In the genomic region with DNA sequence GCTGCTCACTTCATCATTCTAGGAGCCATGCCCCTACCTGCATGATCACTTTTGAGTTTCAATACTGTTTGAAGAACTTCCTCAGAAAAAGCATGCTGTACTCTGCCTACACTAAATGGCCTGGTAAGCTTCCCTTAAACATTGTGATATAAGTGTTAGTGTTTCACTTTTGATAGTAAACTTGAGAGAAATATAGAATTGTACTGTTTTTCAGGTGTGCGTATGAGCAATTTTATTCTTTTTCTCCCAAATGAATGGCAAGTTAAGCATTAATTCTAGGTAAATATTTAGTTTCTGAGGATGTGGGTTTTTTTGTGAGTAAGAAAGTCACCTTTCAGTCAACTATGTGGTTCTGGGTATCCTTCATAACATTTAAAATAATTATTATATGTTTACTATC, we compare ENCODE assay signal across 17 cellular contexts.
DNase-seq lines count a peak whose midpoint lies in the region; ATAC-seq and TF ChIP-seq lines count a peak whose summit lies in the region.
"Had no signal": no experiment of that assay in that cellular context is flagged by ENCODE, and none has a peak within 500 bp of the region (broad histone marks: within the 10 kb centered on the region; RNA-seq: fewer than 3 reads in every experiment).

No MANE protein-coding gene starts in this region.

- peaks cover 96% of the 10 kb centered on the region for H3K36me3 Mint-ChIP-seq in CD4-positive, alpha-beta T cell (ENCODE audit: low read depth)
- H3K36me3 Mint-ChIP-seq in WTC11 = no peaks in the 10 kb centered on the region

- H3K4me1 Mint-ChIP-seq in CD4-positive, alpha-beta T cell (ENCODE audit: low read depth) = peaks cover 22% of the 10 kb centered on the region
- H3K4me1 Mint-ChIP-seq in WTC11 = peaks cover 6% of the 10 kb centered on the region

- no peak for ATAC-seq in CD4-positive, alpha-beta T cell (ENCODE audit: poor library complexity)
- ATAC-seq in GM18511 (IDR thresholded peaks at IDR 0.05; ENCODE audit: unreplicated experiment) (peak; percentile 62), GM21528 (IDR thresholded peaks at IDR 0.05; ENCODE audit: low FRiP score, unreplicated experiment) (peak; percentile 55), HG03354 (IDR thresholded peaks at IDR 0.05; ENCODE audit: poor library complexity, severe bottlenecking, unreplicated experiment) (peak; percentile 78), WTC11 (no peak), GM21723 (IDR thresholded peaks at IDR 0.05; ENCODE audit: unreplicated experiment) (no peak), foreskin keratinocyte (no peak)
- ATAC-seq: CD8-positive, alpha-beta T cell; GM23338 had no signal

- H3K27ac Mint-ChIP-seq in CD4-positive, alpha-beta T cell = peak overlapping the region; percentile 33
- no peak overlapping the region for H3K27ac Mint-ChIP-seq in WTC11
- H3K27ac Mint-ChIP-seq: CD8-positive, alpha-beta T cell; GM23338 had no signal

- no peaks in the 10 kb centered on the region for H3K9me3 ChIP-seq in CD4-positive, alpha-beta T cell (ENCODE audit: control insufficient read depth, low read length)

- TF ChIP-seq CTCF in CD4-positive, alpha-beta T cell (IDR thresholded peaks at IDR 0.05) = no peak
- TF ChIP-seq CTCF in WTC11 (IDR thresholded peaks at IDR 0.05) (no peak), foreskin keratinocyte (conservative IDR thresholded peaks at IDR 0.05) (no peak)

- no peak overlapping the region for H3K27ac ChIP-seq in CD4-positive, alpha-beta T cell (ENCODE audit: low read depth, low read length)
- H3K27ac ChIP-seq in foreskin keratinocyte = no peak overlapping the region

- H3K4me1 ChIP-seq in foreskin keratinocyte = peaks cover 6% of the 10 kb centered on the region

- CTCF ChIA-PET in CD4-positive, alpha-beta T cell (lab: Charles Lee) = interaction anchor here (0.9 kb wide), 1 partner anchor 11 kb away, joined by 3 read pairs; no protein-coding TSS in a partner anchor
- CTCF ChIA-PET in WTC11 (lab: Charles Lee) = no interaction called here

- H3K27me3 Mint-ChIP-seq in CD4-positive, alpha-beta T cell = no peaks in the 10 kb centered on the region
- H3K27me3 Mint-ChIP-seq in WTC11 (ENCODE audit: low read depth) = no peaks in the 10 kb centered on the region

- no peaks in the 10 kb centered on the region for H3K27me3 ChIP-seq in CD4-positive, alpha-beta T cell (ENCODE audit: control insufficient read depth, insufficient read depth, low read length)
- H3K27me3 ChIP-seq in foreskin keratinocyte = no peaks in the 10 kb centered on the region
- H3K27me3 ChIP-seq: BE2C had no signal

- POLR2A ChIA-PET in CD4-positive, alpha-beta T cell (lab: Charles Lee) = no interaction called here
- POLR2A ChIA-PET in WTC11 (lab: Charles Lee) = no interaction called here

- H3K4me3 Mint-ChIP-seq in CD4-positive, alpha-beta T cell = no peak overlapping the region
- H3K4me3 Mint-ChIP-seq in WTC11 = no peak overlapping the region
- H3K4me3 Mint-ChIP-seq: CD8-positive, alpha-beta T cell; GM23338 had no signal

- DNase-seq in CD4-positive, alpha-beta T cell = no peak
- DNase-seq in WTC11 (ENCODE audit: low spot score) (no peak), foreskin keratinocyte (no peak)
- DNase-seq: BE2C; CD8-positive, alpha-beta T cell; DND-41; GDM1; Karpas-422; NCI-H1417 treated with DMSO at 0.1 percent for 48 hours; NCI-H2029 treated with DMSO at 0.1 percent for 48 hours; NCI-H510A treated with DMSO at 0.1 percent for 48 hours; SHP77 treated with DMSO at 0.1 percent for 48 hours had no signal

- intact Hi-C loops in CD4-positive, alpha-beta T cell (cut with DNase I, micrococcal nuclease) = loop anchor here (10.0 kb wide), 2 partner anchors 154 to 314 kb away; no protein-coding TSS in a partner anchor

- no peaks in the 10 kb centered on the region for H3K9me3 Mint-ChIP-seq in CD4-positive, alpha-beta T cell
- peaks cover 24% of the 10 kb centered on the region for H3K9me3 Mint-ChIP-seq in WTC11
- H3K9me3 Mint-ChIP-seq: CD8-positive, alpha-beta T cell had no signal

TF ChIP-seq in WTC11, 78 proteins besides CTCF, POLR2A, EP300 and RAD21 (continues in another document):
- TF ChIP-seq TEAD1 (CRISPR knock-in tag; IDR thresholded peaks at IDR 0.05) (no peak), RORB (CRISPR knock-in tag; IDR thresholded peaks at IDR 0.05) (no peak), NR1H2 (CRISPR knock-in tag; IDR thresholded peaks at IDR 0.05) (no peak), ZNF423 (CRISPR knock-in tag; IDR thresholded peaks at IDR 0.05) (no peak), NFE2L1 (CRISPR knock-in tag; IDR thresholded peaks at IDR 0.05) (no peak), HMGA2 (CRISPR knock-in tag; IDR thresholded peaks at IDR 0.05) (no peak), FOXJ3 (CRISPR knock-in tag; IDR thresholded peaks at IDR 0.05; ENCODE audit: borderline replicate concordance) (no peak)
- TF ChIP-seq, protein P1, sequence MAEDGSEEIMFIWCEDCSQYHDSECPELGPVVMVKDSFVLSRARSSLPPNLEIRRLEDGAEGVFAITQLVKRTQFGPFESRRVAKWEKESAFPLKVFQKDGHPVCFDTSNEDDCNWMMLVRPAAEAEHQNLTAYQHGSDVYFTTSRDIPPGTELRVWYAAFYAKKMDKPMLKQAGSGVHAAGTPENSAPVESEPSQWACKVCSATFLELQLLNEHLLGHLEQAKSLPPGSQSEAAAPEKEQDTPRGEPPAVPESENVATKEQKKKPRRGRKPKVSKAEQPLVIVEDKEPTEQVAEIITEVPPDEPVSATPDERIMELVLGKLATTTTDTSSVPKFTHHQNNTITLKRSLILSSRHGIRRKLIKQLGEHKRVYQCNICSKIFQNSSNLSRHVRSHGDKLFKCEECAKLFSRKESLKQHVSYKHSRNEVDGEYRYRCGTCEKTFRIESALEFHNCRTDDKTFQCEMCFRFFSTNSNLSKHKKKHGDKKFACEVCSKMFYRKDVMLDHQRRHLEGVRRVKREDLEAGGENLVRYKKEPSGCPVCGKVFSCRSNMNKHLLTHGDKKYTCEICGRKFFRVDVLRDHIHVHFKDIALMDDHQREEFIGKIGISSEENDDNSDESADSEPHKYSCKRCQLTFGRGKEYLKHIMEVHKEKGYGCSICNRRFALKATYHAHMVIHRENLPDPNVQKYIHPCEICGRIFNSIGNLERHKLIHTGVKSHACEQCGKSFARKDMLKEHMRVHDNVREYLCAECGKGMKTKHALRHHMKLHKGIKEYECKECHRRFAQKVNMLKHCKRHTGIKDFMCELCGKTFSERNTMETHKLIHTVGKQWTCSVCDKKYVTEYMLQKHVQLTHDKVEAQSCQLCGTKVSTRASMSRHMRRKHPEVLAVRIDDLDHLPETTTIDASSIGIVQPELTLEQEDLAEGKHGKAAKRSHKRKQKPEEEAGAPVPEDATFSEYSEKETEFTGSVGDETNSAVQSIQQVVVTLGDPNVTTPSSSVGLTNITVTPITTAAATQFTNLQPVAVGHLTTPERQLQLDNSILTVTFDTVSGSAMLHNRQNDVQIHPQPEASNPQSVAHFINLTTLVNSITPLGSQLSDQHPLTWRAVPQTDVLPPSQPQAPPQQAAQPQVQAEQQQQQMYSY (CRISPR knock-in tag; IDR thresholded peaks at IDR 0.05) = no peak
- TF ChIP-seq, protein P2, sequence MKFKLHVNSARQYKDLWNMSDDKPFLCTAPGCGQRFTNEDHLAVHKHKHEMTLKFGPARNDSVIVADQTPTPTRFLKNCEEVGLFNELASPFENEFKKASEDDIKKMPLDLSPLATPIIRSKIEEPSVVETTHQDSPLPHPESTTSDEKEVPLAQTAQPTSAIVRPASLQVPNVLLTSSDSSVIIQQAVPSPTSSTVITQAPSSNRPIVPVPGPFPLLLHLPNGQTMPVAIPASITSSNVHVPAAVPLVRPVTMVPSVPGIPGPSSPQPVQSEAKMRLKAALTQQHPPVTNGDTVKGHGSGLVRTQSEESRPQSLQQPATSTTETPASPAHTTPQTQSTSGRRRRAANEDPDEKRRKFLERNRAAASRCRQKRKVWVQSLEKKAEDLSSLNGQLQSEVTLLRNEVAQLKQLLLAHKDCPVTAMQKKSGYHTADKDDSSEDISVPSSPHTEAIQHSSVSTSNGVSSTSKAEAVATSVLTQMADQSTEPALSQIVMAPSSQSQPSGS (CRISPR knock-in tag; IDR thresholded peaks at IDR 0.05; ENCODE audit: borderline replicate concordance, low read depth) = no peak
- TF ChIP-seq, protein P3, sequence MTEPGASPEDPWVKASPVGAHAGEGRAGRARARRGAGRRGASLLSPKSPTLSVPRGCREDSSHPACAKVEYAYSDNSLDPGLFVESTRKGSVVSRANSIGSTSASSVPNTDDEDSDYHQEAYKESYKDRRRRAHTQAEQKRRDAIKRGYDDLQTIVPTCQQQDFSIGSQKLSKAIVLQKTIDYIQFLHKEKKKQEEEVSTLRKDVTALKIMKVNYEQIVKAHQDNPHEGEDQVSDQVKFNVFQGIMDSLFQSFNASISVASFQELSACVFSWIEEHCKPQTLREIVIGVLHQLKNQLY (CRISPR knock-in tag; IDR thresholded peaks at IDR 0.05) = no peak
- TF ChIP-seq, protein P4, sequence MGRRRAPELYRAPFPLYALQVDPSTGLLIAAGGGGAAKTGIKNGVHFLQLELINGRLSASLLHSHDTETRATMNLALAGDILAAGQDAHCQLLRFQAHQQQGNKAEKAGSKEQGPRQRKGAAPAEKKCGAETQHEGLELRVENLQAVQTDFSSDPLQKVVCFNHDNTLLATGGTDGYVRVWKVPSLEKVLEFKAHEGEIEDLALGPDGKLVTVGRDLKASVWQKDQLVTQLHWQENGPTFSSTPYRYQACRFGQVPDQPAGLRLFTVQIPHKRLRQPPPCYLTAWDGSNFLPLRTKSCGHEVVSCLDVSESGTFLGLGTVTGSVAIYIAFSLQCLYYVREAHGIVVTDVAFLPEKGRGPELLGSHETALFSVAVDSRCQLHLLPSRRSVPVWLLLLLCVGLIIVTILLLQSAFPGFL (CRISPR knock-in tag; IDR thresholded peaks at IDR 0.05; ENCODE audit: borderline replicate concordance) = no peak
- TF ChIP-seq, protein P5, sequence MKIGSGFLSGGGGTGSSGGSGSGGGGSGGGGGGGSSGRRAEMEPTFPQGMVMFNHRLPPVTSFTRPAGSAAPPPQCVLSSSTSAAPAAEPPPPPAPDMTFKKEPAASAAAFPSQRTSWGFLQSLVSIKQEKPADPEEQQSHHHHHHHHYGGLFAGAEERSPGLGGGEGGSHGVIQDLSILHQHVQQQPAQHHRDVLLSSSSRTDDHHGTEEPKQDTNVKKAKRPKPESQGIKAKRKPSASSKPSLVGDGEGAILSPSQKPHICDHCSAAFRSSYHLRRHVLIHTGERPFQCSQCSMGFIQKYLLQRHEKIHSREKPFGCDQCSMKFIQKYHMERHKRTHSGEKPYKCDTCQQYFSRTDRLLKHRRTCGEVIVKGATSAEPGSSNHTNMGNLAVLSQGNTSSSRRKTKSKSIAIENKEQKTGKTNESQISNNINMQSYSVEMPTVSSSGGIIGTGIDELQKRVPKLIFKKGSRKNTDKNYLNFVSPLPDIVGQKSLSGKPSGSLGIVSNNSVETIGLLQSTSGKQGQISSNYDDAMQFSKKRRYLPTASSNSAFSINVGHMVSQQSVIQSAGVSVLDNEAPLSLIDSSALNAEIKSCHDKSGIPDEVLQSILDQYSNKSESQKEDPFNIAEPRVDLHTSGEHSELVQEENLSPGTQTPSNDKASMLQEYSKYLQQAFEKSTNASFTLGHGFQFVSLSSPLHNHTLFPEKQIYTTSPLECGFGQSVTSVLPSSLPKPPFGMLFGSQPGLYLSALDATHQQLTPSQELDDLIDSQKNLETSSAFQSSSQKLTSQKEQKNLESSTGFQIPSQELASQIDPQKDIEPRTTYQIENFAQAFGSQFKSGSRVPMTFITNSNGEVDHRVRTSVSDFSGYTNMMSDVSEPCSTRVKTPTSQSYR (CRISPR knock-in tag; IDR thresholded peaks at IDR 0.05) = no peak

Comparison
In these comparisons a context has a peak if more than half of its experiments do, and no peak if none do; other contexts are left out.
1. ATAC-seq: peak in GM18511 (single experiment), GM21528 (single experiment) and HG03354 (single experiment); none in CD4-positive, alpha-beta T cell (single experiment), WTC11 (single experiment), GM21723 (single experiment) and foreskin keratinocyte (single experiment).